1 cellular context compared by ENCODE assay signal in genomic region chr6:11961137-11961779, GRCh38.
TF ChIP-seq lines count a peak whose summit lies in the region.

No MANE protein-coding gene starts in this region.

TF ChIP-seq in IMR-90, 13 proteins besides CTCF, POLR2A, EP300 and RAD21 (continued from another document):
- TF ChIP-seq ELK1 (IDR thresholded peaks at IDR 0.05; ENCODE audit: borderline replicate concordance, low read depth, low read length), result no peak
- TF ChIP-seq RCOR1 (IDR thresholded peaks at IDR 0.05; ENCODE audit: insufficient replicate concordance, low read length), result no peak
- TF ChIP-seq, protein P1, sequence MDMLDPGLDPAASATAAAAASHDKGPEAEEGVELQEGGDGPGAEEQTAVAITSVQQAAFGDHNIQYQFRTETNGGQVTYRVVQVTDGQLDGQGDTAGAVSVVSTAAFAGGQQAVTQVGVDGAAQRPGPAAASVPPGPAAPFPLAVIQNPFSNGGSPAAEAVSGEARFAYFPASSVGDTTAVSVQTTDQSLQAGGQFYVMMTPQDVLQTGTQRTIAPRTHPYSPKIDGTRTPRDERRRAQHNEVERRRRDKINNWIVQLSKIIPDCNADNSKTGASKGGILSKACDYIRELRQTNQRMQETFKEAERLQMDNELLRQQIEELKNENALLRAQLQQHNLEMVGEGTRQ (IDR thresholded peaks at IDR 0.05; ENCODE audit: low read depth, low read length), result no peak
- no peak for TF ChIP-seq NFE2L2 (IDR thresholded peaks at IDR 0.05; ENCODE audit: low read depth, low read length)
- TF ChIP-seq MAZ (IDR thresholded peaks at IDR 0.05; ENCODE audit: borderline replicate concordance, low read depth, low read length), result no peak
